In genomic region chr6:16713597-16713996, GRCh38 we compare ENCODE assay signal across 9 cellular contexts. TPM values are rescaled to one million over a fixed set of nuclear protein-coding genes. Genes with fewer than 3 reads are reported as not detected.
DNase-seq lines count a peak whose midpoint lies in the region; ATAC-seq and TF ChIP-seq lines count a peak whose summit lies in the region.
"Had no signal": no experiment of that assay in that cellular context is flagged by ENCODE, and none has a peak within 500 bp of the region (broad histone marks: within the 10 kb centered on the region; RNA-seq: fewer than 3 reads in every experiment).

No MANE protein-coding gene starts in this region.

- H3K4me3 Mint-ChIP-seq in naive thymus-derived CD4-positive, alpha-beta T cell: no peak overlapping the region

- no peak overlapping the region for H4K5ac ChIP-seq in IMR-90 (ENCODE audit: low read depth, low read length)

- H3K27ac ChIP-seq in ACC112 (ENCODE audit: low read depth, low read length) (peak overlapping the region; percentile 97), IMR-90 (ENCODE audit: insufficient read depth, low read length) (peak overlapping the region; percentile 34; the same call in 1 of the 2 replicates), colonic mucosa (peak overlapping the region; percentile 31)
- no peak overlapping the region for H3K27ac ChIP-seq in naive thymus-derived CD4-positive, alpha-beta T cell (ENCODE audit: low read depth, low read length)

- H2BK15ac ChIP-seq in IMR-90 (ENCODE audit: low read depth, low read length): 0 out of 3 replicates have a peak overlapping the region, but pooled peaks have one; percentile 6

- peak overlapping the region; percentile 74 for H3K18ac ChIP-seq in IMR-90 (ENCODE audit: low read depth, low read length)

- H2AK5ac ChIP-seq in IMR-90 (ENCODE audit: low read depth, low read length): no peak overlapping the region

- H3K4me3 ChIP-seq in ACC112 (ENCODE audit: low read depth, low read length): peak overlapping the region; percentile 62
- H3K4me3 ChIP-seq in IMR-90 (ENCODE audit: insufficient read depth, low read depth, low read length): no peak overlapping the region
- no peak overlapping the region for H3K4me3 ChIP-seq in colonic mucosa
- no peak overlapping the region for H3K4me3 ChIP-seq in neuron (ENCODE audit: low read length)
- no peak overlapping the region for H3K4me3 ChIP-seq in naive thymus-derived CD4-positive, alpha-beta T cell (ENCODE audit: low read length)

- H3K36me3 ChIP-seq in ACC112 (ENCODE audit: insufficient read depth, low read length): no peaks in the 10 kb centered on the region
- peaks cover 6% of the 10 kb centered on the region; the same call in 1 of the 2 replicates for H3K36me3 ChIP-seq in IMR-90 (ENCODE audit: control insufficient read depth, insufficient read depth, low read length)
- no peaks in the 10 kb centered on the region for H3K36me3 ChIP-seq in colonic mucosa
- H3K36me3 ChIP-seq in neuron (ENCODE audit: insufficient read depth, low read length): no peaks in the 10 kb centered on the region
- H3K36me3 ChIP-seq in naive thymus-derived CD4-positive, alpha-beta T cell (ENCODE audit: control insufficient read depth in 2 of 3, insufficient read depth in 3 of 3, low read length in 3 of 3): no peaks in the 10 kb centered on the region

- BruUV-seq in IMR-90 (replicated peaks; lab: Mats Ljungman, UMichigan): no TSS peak

- no peaks in the 10 kb centered on the region for H3K27me3 ChIP-seq in ACC112 (ENCODE audit: insufficient read depth, low read length)
- H3K27me3 ChIP-seq in IMR-90 (ENCODE audit: control insufficient read depth, insufficient read depth, low read length): no peaks in the 10 kb centered on the region
- no peaks in the 10 kb centered on the region for H3K27me3 ChIP-seq in colonic mucosa
- H3K27me3 ChIP-seq in neuron (ENCODE audit: insufficient read depth, low read length): no peaks in the 10 kb centered on the region
- no peaks in the 10 kb centered on the region for H3K27me3 ChIP-seq in naive thymus-derived CD4-positive, alpha-beta T cell (ENCODE audit: control insufficient read depth in 2 of 2, insufficient read depth in 2 of 2, low read length in 2 of 2)

- H2AFZ ChIP-seq in ACC112 (ENCODE audit: low read length, unreplicated experiment) (peak overlapping the region; percentile 58), IMR-90 (replicated peaks; ENCODE audit: low read length, poor library complexity) (no peak overlapping the region), neuron (ENCODE audit: low read depth, low read length) (peak overlapping the region; percentile 60)

- H3K4ac ChIP-seq in IMR-90 (ENCODE audit: low read depth, low read length): peak overlapping the region; percentile 28; the same call in 1 of the 2 replicates

- H3K9ac ChIP-seq in IMR-90 (ENCODE audit: low read depth, low read length): no peak overlapping the region
- peak overlapping the region in 1 of 2 donors; percentile 4 for H3K9ac ChIP-seq in colonic mucosa (ENCODE audit: low read depth in 2 of 2, low read length in 2 of 2)

- H3K4me2 ChIP-seq in IMR-90 (ENCODE audit: low read depth, low read length): peak overlapping the region; percentile 81

- H3K27me3 Mint-ChIP-seq in naive thymus-derived CD4-positive, alpha-beta T cell: no peaks in the 10 kb centered on the region

- H3K9me3 Mint-ChIP-seq in naive thymus-derived CD4-positive, alpha-beta T cell: peaks cover 0 to 5% (median 0%) of the 10 kb centered on the region in 11 donors

- no peak overlapping the region for H3K23ac ChIP-seq in IMR-90 (ENCODE audit: low read depth, low read length)

- peaks cover 0 to 27% (median 0%) of the 10 kb centered on the region in 5 donors for H3K36me3 Mint-ChIP-seq in naive thymus-derived CD4-positive, alpha-beta T cell

- ATAC-seq in IMR-90 (ENCODE audit: low read depth) (no peak), GM19023 (IDR thresholded peaks at IDR 0.05; ENCODE audit: unreplicated experiment) (no peak)
- ATAC-seq in naive thymus-derived CD4-positive, alpha-beta T cell: no peak

- 96% methylated on average over 3 of the region's 9 CpGs; no CpG with 5 or more reads in 1 of the 2 experiments for WGBS in IMR-90 (ENCODE audit: extremely low coverage in 2 of 2, insufficient read length in 1 of 2), 2 experiments

- no peak overlapping the region for H4K8ac ChIP-seq in IMR-90 (ENCODE audit: low read depth in 2 of 2, low read length in 2 of 2)

- H3K9me3 ChIP-seq in IMR-90 (ENCODE audit: control insufficient read depth, insufficient read depth, low read length) (no peaks in the 10 kb centered on the region), colonic mucosa (no peaks in the 10 kb centered on the region), neuron (ENCODE audit: low read length) (no peaks in the 10 kb centered on the region)
- no peaks in the 10 kb centered on the region for H3K9me3 ChIP-seq in naive thymus-derived CD4-positive, alpha-beta T cell (ENCODE audit: control insufficient read depth in 2 of 3, low read length in 3 of 3)

- no peak for DNase-seq in IMR-90
- DNase-seq in colonic mucosa: no peak
- DNase-seq in anterior cingulate cortex (lab: John Stamatoyannopoulos, UW): no peak
- no peak for DNase-seq in NK-92 (lab: John Stamatoyannopoulos, UW; ENCODE audit: unreplicated experiment)
- no peak for DNase-seq in naive thymus-derived CD4-positive, alpha-beta T cell
- DNase-seq: NCI-H1048 had no signal

- no peak overlapping the region; the same call in 1 of the 2 replicates for H3K14ac ChIP-seq in IMR-90 (replicated peaks; ENCODE audit: low read depth, low read length)

- TF ChIP-seq CTCF in IMR-90 (conservative IDR thresholded peaks at IDR 0.05; ENCODE audit: low read depth, low read length) (no peak), colonic mucosa (IDR thresholded peaks at IDR 0.05) (no peak)

- 0 out of 2 replicates have a peak overlapping the region, but pooled peaks have one; percentile 59 for H2BK120ac ChIP-seq in IMR-90 (ENCODE audit: low read depth, low read length)

- peaks cover 33% of the 10 kb centered on the region for H3K79me2 ChIP-seq in ACC112 (ENCODE audit: control insufficient read depth, insufficient read depth, low read length, unreplicated experiment)

- peak overlapping the region in 1 of 9 donors; percentile 52 for H3K27ac Mint-ChIP-seq in naive thymus-derived CD4-positive, alpha-beta T cell

- in situ Hi-C loops in IMR-90 (cut with MboI; ENCODE audit: low sequenced_read_pairs): no loop called here

- H3K56ac ChIP-seq in IMR-90 (ENCODE audit: extremely low read depth, insufficient read depth, low read length): no peak overlapping the region

- peaks cover 9% of the 10 kb centered on the region; the same call in 1 of the 2 replicates for H4K20me1 ChIP-seq in IMR-90 (ENCODE audit: insufficient read depth, low read length)

- peaks cover 28% of the 10 kb centered on the region for H3K4me1 ChIP-seq in ACC112 (ENCODE audit: control insufficient read depth, insufficient read depth, low read length, unreplicated experiment)
- H3K4me1 ChIP-seq in IMR-90 (ENCODE audit: control insufficient read depth, insufficient read depth, low read length): peaks cover 20% of the 10 kb centered on the region
- no peaks in the 10 kb centered on the region for H3K4me1 ChIP-seq in colonic mucosa
- H3K4me1 ChIP-seq in neuron (ENCODE audit: insufficient read depth, low read length): peaks cover 20% of the 10 kb centered on the region
- H3K4me1 ChIP-seq in naive thymus-derived CD4-positive, alpha-beta T cell (ENCODE audit: control insufficient read depth in 2 of 2, insufficient read depth in 2 of 2, low read length in 2 of 2): peaks cover 0 to 18% of the 10 kb centered on the region in 2 donors

- no peak overlapping the region for H2AK9ac ChIP-seq in IMR-90 (replicated peaks; ENCODE audit: low read depth, low read length, poor library complexity)

- POLR2A ChIA-PET in IMR-90 (lab: Charles Lee; ENCODE audit: unreplicated experiment): no interaction called here
- POLR2A ChIA-PET in naive thymus-derived CD4-positive, alpha-beta T cell (lab: Charles Lee): no interaction called here

- peaks cover 11 to 54% (median 19%) of the 10 kb centered on the region in 7 donors for H3K4me1 Mint-ChIP-seq in naive thymus-derived CD4-positive, alpha-beta T cell

- peak overlapping the region; percentile 42; the same call in 1 of the 2 replicates for H4K91ac ChIP-seq in IMR-90 (ENCODE audit: insufficient read depth, low read depth, low read length)

- CTCF ChIA-PET in IMR-90 (lab: Yijun Ruan, JAX): no interaction called here
- CTCF ChIA-PET in naive thymus-derived CD4-positive, alpha-beta T cell (lab: Charles Lee): no interaction called here

- H3K79me1 ChIP-seq in IMR-90 (ENCODE audit: low read depth in 1 of 2, low read length in 2 of 2): peaks cover 37 to 59% of the 10 kb centered on the region in 2 experiments

- dilution Hi-C loops in IMR-90 (cut with HindIII; ENCODE audit: low sequenced_read_pairs, unreplicated experiment): no loop called here

- intact Hi-C loops in IMR-90 (cut with micrococcal nuclease): loop anchor here (1.0 kb wide), 1 partner anchor 12 kb away; no protein-coding TSS in a partner anchor
- intact Hi-C loops in colonic mucosa (cut with DNase I): no loop called here
- intact Hi-C loops in naive thymus-derived CD4-positive, alpha-beta T cell (cut with micrococcal nuclease): loop anchor here (2.0 to 10.0 kb wide), 3 partner anchors 15 to 231 kb away; partner anchors contain the start of gene ATXN1 (in 1 of the 2)

- no peak for TF ChIP-seq RAD21 in IMR-90 (IDR thresholded peaks at IDR 0.05; ENCODE audit: low read length)

- no peak for TF ChIP-seq POLR2A in IMR-90 (IDR thresholded peaks at IDR 0.05; ENCODE audit: low read depth, low read length)

- H2BK20ac ChIP-seq in IMR-90 (ENCODE audit: low read depth, low read length): peak overlapping the region; percentile 27; the same call in 1 of the 2 replicates

- H3K9me1 ChIP-seq in IMR-90 (ENCODE audit: insufficient read depth, low read length): peaks cover 15% of the 10 kb centered on the region

- peak overlapping the region; percentile 77 for H2BK5ac ChIP-seq in IMR-90 (ENCODE audit: low read depth, low read length, poor library complexity, severe bottlenecking)

TF ChIP-seq in IMR-90, 13 proteins besides CTCF, POLR2A, EP300 and RAD21 (continues in another document):
- TF ChIP-seq MAFK (IDR thresholded peaks at IDR 0.05; ENCODE audit: low read depth, low read length) (no peak), FOS (IDR thresholded peaks at IDR 0.05; ENCODE audit: low read depth, low read length) (no peak), MAZ (IDR thresholded peaks at IDR 0.05; ENCODE audit: borderline replicate concordance, low read depth, low read length) (no peak)

RNA-seq across cellular contexts. Expression of gene ATXN1, which starts 47.7 kb away (rescaled TPM):
- total RNA-seq in IMR-90 (2012; rRNA removed): 11.1 and 13.9 TPM in 2 replicates
- 7.3 and 9.7 TPM in 2 replicates for polyA plus RNA-seq in IMR-90 (2012; rRNA removed)
- polyA plus RNA-seq in IMR-90 (2012; cell fraction: cytosol; rRNA removed): 3.4 and 8.9 TPM in 2 replicates
- 20.5 and 29.3 TPM in 2 replicates for polyA plus RNA-seq in IMR-90 (2012; cell fraction: nucleus; rRNA removed; ENCODE audit: low replicate concordance)
- total RNA-seq in colonic mucosa: 10 to 100 TPM; 24.5 to 41.9 TPM
- 10 to 100 TPM; 32.2 to 82.7 (median 47.4) TPM for total RNA-seq in naive thymus-derived CD4-positive, alpha-beta T cell
- 1 to 10 TPM; 1.5 to 3.0 TPM for polyA plus RNA-seq in naive thymus-derived CD4-positive, alpha-beta T cell
